ENCODE assay signal across 12 cellular contexts in the genomic region with DNA sequence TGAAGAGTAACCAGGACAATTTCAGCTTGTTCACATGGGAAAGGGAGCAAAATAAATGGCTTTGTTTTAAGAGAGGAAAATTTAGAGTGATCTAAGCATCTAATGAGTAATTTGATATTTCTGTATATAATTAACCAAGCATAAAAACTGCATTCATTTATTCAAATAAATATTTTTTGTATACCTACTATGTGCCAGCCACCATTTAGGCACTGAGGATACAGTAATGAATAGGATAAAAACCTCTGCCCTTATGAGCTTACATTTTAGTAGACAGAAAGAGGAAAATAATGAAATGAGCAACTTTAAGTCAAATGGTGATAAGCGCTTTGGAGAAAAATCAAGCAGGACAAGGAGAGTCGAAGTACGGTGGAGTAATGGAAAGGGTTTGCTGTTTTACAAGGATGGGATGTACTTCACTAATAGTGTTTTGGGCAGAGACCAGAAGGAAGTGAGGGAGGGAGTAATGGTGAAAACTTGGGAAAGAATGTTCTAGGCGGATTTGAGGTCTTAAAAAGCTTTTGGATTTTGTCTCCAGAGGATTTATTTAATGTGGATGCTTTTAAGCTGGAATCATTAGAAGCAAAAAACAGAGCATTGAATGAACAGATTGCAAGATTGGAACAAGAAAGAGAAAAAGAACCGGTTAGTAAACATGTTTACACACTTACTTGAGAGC. TPM values are rescaled to one million over a fixed set of nuclear protein-coding genes. Genes with fewer than 3 reads are reported as not detected.
A peak's percentile ranks its signal among the peaks of the same experiment; 100 is the strongest.
DNase-seq lines count a peak whose midpoint lies in the region; ATAC-seq, FAIRE-seq and TF ChIP-seq lines count a peak whose summit lies in the region.
"Had no signal": no experiment of that assay in that cellular context is flagged by ENCODE, and none has a peak within 500 bp of the region (broad histone marks: within the 10 kb centered on the region; RNA-seq: fewer than 3 reads in every experiment).

No MANE protein-coding gene starts in this region.

- no peak for TF ChIP-seq CTCF in SK-N-SH (IDR thresholded peaks at IDR 0.05)
- TF ChIP-seq CTCF in K562 (IDR thresholded peaks at IDR 0.05 in 2 of 3, conservative IDR thresholded peaks at IDR 0.05 in 1 of 3; ENCODE audit: insufficient read depth in 2 of 3, low read depth in 1 of 3, low read length in 3 of 3) = no peak
- TF ChIP-seq CTCF in progenitor cell of endocrine pancreas (IDR thresholded peaks at IDR 0.05; ENCODE audit: unreplicated experiment) = no peak
- no peak for TF ChIP-seq CTCF in transverse colon (IDR thresholded peaks at IDR 0.05)
- TF ChIP-seq CTCF in CD14-positive monocyte (IDR thresholded peaks at IDR 0.05) = no peak

- H3K9me3 ChIP-seq in SK-N-SH (no peaks in the 10 kb centered on the region), KOPT-K1 (ENCODE audit: insufficient read depth, low read length, poor library complexity, severe bottlenecking) (no peaks in the 10 kb centered on the region), K562 (replicated peaks; ENCODE audit: control insufficient read depth, insufficient read depth, low read depth, low read length) (no peaks in the 10 kb centered on the region), transverse colon (no peaks in the 10 kb centered on the region)

- no peaks in the 10 kb centered on the region for H3K79me2 ChIP-seq in SK-N-SH (ENCODE audit: insufficient read depth)
- H3K79me2 ChIP-seq in K562 (ENCODE audit: control insufficient read depth, insufficient read depth, low read length) = no peaks in the 10 kb centered on the region

- FAIRE-seq in K562 (lab: Jason Lieb, UNC) = no peak

- intact Hi-C loops in K562 (cut with micrococcal nuclease) = no loop called here
- intact Hi-C loops in transverse colon (cut with DNase I; ENCODE audit: low total_unique reads) = no loop called here
- intact Hi-C loops in CD14-positive monocyte (cut with micrococcal nuclease) = no loop called here

- peaks cover 9% of the 10 kb centered on the region for H3F3A ChIP-seq in SK-N-SH (replicated peaks; ENCODE audit: insufficient read depth)

- H3K4me3 Mint-ChIP-seq in progenitor cell of endocrine pancreas (ENCODE audit: low read depth) (no peak overlapping the region), CD14-positive monocyte (no peak overlapping the region)

- H3K27ac ChIP-seq in SK-N-SH (ENCODE audit: low read depth in 2 of 2, low read length in 1 of 2) (no peak overlapping the region), KOPT-K1 (ENCODE audit: low read depth, low read length, poor library complexity, severe bottlenecking) (peak overlapping the region; percentile 73), K562 (ENCODE audit: extremely low read depth, low read depth, low read length) (no peak overlapping the region), transverse colon (peak overlapping the region in 1 of 4 donors; percentile 8)
- H3K27ac ChIP-seq: KMS-11 had no signal

- peak overlapping the region; percentile 29; the same call in 1 of the 2 replicates for H2AFZ ChIP-seq in SK-N-SH (ENCODE audit: low read depth)
- no peak overlapping the region for H2AFZ ChIP-seq in K562 (ENCODE audit: low read depth, low read length)

- H4K20me1 ChIP-seq in SK-N-SH (ENCODE audit: insufficient read depth) = no peaks in the 10 kb centered on the region
- H4K20me1 ChIP-seq in K562 (replicated peaks; ENCODE audit: control insufficient read depth, insufficient read depth, low read length) = no peaks in the 10 kb centered on the region

- ATAC-seq in SK-N-SH treated with all-trans-retinoic acid at 6 μM for 48 hours (no peak), K562 (no peak), HG03432 (IDR thresholded peaks at IDR 0.05; ENCODE audit: unreplicated experiment) (no peak)

- H3K4me2 ChIP-seq in SK-N-SH = no peak overlapping the region
- no peak overlapping the region for H3K4me2 ChIP-seq in K562 (ENCODE audit: insufficient read depth, low read length)
- H3K4me2 ChIP-seq: KMS-11 had no signal

- H3K27ac Mint-ChIP-seq in progenitor cell of endocrine pancreas (peak overlapping the region; percentile 38), CD14-positive monocyte (peak overlapping the region in 2 of 7 donors; percentile 0 to 61)

- BruUV-seq in K562 (replicated peaks; lab: Mats Ljungman, UMichigan) = no TSS peak

- H3K4me3 ChIP-seq in SK-N-SH (ENCODE audit: low read depth in 2 of 2, low read length in 1 of 2) (no peak overlapping the region), K562 (no peak overlapping the region), transverse colon (no peak overlapping the region)
- H3K4me3 ChIP-seq: lung had no signal

- no peaks in the 10 kb centered on the region for H3K9me2 ChIP-seq in SK-N-SH

- WGBS in SK-N-SH (ENCODE audit: low lambda C conversion rate) = 95% methylated on average over 5 of the region's 5 CpGs
- 84% methylated on average over 5 of the region's 5 CpGs for WGBS in K562 (ENCODE audit: insufficient coverage, low coverage, missing lambda C conversion rate)
- 77 to 81% methylated on average over 5 of the region's 5 CpGs for WGBS in transverse colon (ENCODE audit: low coverage in 1 of 2), 2 donors

- TF ChIP-seq RAD21 in SK-N-SH (IDR thresholded peaks at IDR 0.05; ENCODE audit: low read length) (no peak), K562 (CRISPR knock-in tag; conservative IDR thresholded peaks at IDR 0.05 in 1 of 2, IDR thresholded peaks at IDR 0.05 in 1 of 2) (no peak)

- TF ChIP-seq EP300 in SK-N-SH (IDR thresholded peaks at IDR 0.05; ENCODE audit: borderline replicate concordance in 1 of 2, low read depth in 1 of 2, low read length in 1 of 2) (no peak), K562 (IDR thresholded peaks at IDR 0.05; ENCODE audit: low read length) (no peak), transverse colon (IDR thresholded peaks at IDR 0.05; ENCODE audit: low read depth) (no peak)

- H3K36me3 ChIP-seq in SK-N-SH (replicated peaks in 1 of 2; ENCODE audit: control insufficient read depth in 1 of 2, insufficient read depth in 2 of 2, low read length in 1 of 2) (peaks cover 33 to 52% of the 10 kb centered on the region in 2 experiments), KOPT-K1 (ENCODE audit: insufficient read depth, low read length) (peaks cover 96% of the 10 kb centered on the region), K562 (ENCODE audit: control insufficient read depth, insufficient read depth, low read length) (peaks cover 89% of the 10 kb centered on the region), transverse colon (no peaks in the 10 kb centered on the region)

- POLR2A ChIA-PET in SK-N-SH (lab: Yijun Ruan, JAX) = no interaction called here
- POLR2A ChIA-PET in K562 (lab: Yijun Ruan, JAX) = interaction anchor here (0.6 to 3.5 kb wide), 7 partner anchors 10 to 166 kb away, joined by 3 to 19 read pairs (median 4); partner anchors contain the start of genes METTL4 and NDC80

- CTCF ChIA-PET in SK-N-SH (lab: Yijun Ruan, JAX) = interaction anchor here (0.9 to 1.0 kb wide), 2 partner anchors 41 to 127 kb away, joined by 3 to 5 read pairs; no protein-coding TSS in a partner anchor
- CTCF ChIA-PET in K562 (lab: Yijun Ruan, JAX; ENCODE audit: low intra/inter-chr PET ratio) = no interaction called here

- H3K9ac ChIP-seq in SK-N-SH = no peak overlapping the region
- H3K9ac ChIP-seq in K562 (ENCODE audit: insufficient read depth in 1 of 2, low read depth in 2 of 2, low read length in 2 of 2) = no peak overlapping the region
- H3K9ac ChIP-seq: KMS-11 had no signal

- DNase-seq in SK-N-SH = no peak
- DNase-seq in K562 (ENCODE audit: extremely low read depth in 1 of 4, low spot score in 3 of 4) = no peak
- DNase-seq in progenitor cell of endocrine pancreas (ENCODE audit: low spot score, unreplicated experiment) = no peak
- DNase-seq in transverse colon = no peak
- no peak for DNase-seq in CD14-positive monocyte (ENCODE audit: low spot score)
- DNase-seq: 8988T, T1000 had no signal

- H3K4me1 Mint-ChIP-seq in progenitor cell of endocrine pancreas (ENCODE audit: low read depth) = peaks cover 4% of the 10 kb centered on the region
- no peaks in the 10 kb centered on the region for H3K4me1 Mint-ChIP-seq in CD14-positive monocyte

- no peaks in the 10 kb centered on the region for H3K27me3 ChIP-seq in SK-N-SH (ENCODE audit: insufficient read depth)
- H3K27me3 ChIP-seq in K562 (ENCODE audit: control insufficient read depth in 2 of 2, insufficient read depth in 2 of 2, low read length in 2 of 2) = no peaks in the 10 kb centered on the region
- H3K27me3 ChIP-seq in transverse colon = no peaks in the 10 kb centered on the region

- H3K27me3 Mint-ChIP-seq in progenitor cell of endocrine pancreas (no peaks in the 10 kb centered on the region), CD14-positive monocyte (ENCODE audit: low read depth in 3 of 3) (no peaks in the 10 kb centered on the region)

- H3K9me3 Mint-ChIP-seq in progenitor cell of endocrine pancreas (ENCODE audit: low read depth) = no peaks in the 10 kb centered on the region
- H3K9me3 Mint-ChIP-seq in CD14-positive monocyte = no peaks in the 10 kb centered on the region

- no peak for TF ChIP-seq POLR2A in K562 (conservative IDR thresholded peaks at IDR 0.05)
- no peak for TF ChIP-seq POLR2A in transverse colon (IDR thresholded peaks at IDR 0.05)

- H3K9me1 ChIP-seq in K562 (ENCODE audit: control insufficient read depth, insufficient read depth, low read length) = no peaks in the 10 kb centered on the region

- H3K36me3 Mint-ChIP-seq in progenitor cell of endocrine pancreas (ENCODE audit: insufficient read depth) (peaks cover 7% of the 10 kb centered on the region), CD14-positive monocyte (peaks cover 34 to 64% of the 10 kb centered on the region in 2 donors)

- in situ Hi-C loops in K562 (cut with MboI) (no loop called here), transverse colon (cut with MboI; ENCODE audit: low pct_ligation_motif_present in 1 of 4, low pct_unique_long_range_greater_than_20kb in 1 of 4, low sequenced_read_pairs in 3 of 4) (no loop called here)

- H3K4me1 ChIP-seq in SK-N-SH (ENCODE audit: control insufficient read depth in 1 of 2, insufficient read depth in 2 of 2, low read depth in 1 of 2, low read length in 1 of 2) (peaks cover 0 to 5% of the 10 kb centered on the region in 2 experiments; a peak in 1 of 4 replicates), K562 (replicated peaks in 1 of 2; ENCODE audit: control insufficient read depth in 2 of 2, insufficient read depth in 2 of 2, low read length in 2 of 2) (no peaks in the 10 kb centered on the region), transverse colon (peaks cover 0 to 9% (median 2%) of the 10 kb centered on the region in 4 donors)

RNA-seq across cellular contexts. Expression of gene NDC80, which starts 17.4 kb away (rescaled TPM):
- polyA plus RNA-seq in SK-N-SH (2012; rRNA removed) (7.9 and 11.3 TPM in 2 replicates), K562 (2011; rRNA removed) (74.9 and 85.7 TPM in 2 replicates), K562 (2014; fragmentation: Illumina TruSeq; extraction: Trizol) (79.2 and 83.3 TPM in 2 replicates), K562 (2014; fragmentation: Nextera tagmentation; extraction: Ambion mirVana) (10 to 100 TPM; 89.3 to 97.9 TPM), K562 (2014; rRNA removed) (72.0 and 82.2 TPM in 2 replicates), CD14-positive monocyte (not detected)
- 10.1 and 11.6 TPM in 2 replicates for polyA plus RNA-seq in SK-N-SH (2012; cell fraction: cytosol; rRNA removed)
- polyA plus RNA-seq in SK-N-SH (2012; cell fraction: nucleus; rRNA removed) = 9.7 and 11.0 TPM in 2 replicates
- total RNA-seq in K562 (2011; cell fraction: chromatin; rRNA removed; ENCODE audit: low replicate concordance) = 68.9 and 113 TPM in 2 replicates
- total RNA-seq in K562 (2011; cell fraction: nucleolus; rRNA removed) = 48.7 and 60.1 TPM in 2 replicates
- total RNA-seq in K562 (2011; cell fraction: nucleoplasm; rRNA removed) = 79.1 and 126 TPM in 2 replicates
- total RNA-seq in K562 (2014; rRNA removed) (68.1 and 71.1 TPM in 2 replicates), K562 (2014; rRNA removed; fragmentation: Illumina TruSeq; extraction: Trizol) (90.9 and 113 TPM in 2 replicates), K562 (2015; rRNA removed; fragmentation: Illumina TruSeq; extraction: Trizol) (66.7 and 70.4 TPM in 2 replicates), K562 (2021) (57.0 and 65.2 TPM in 2 replicates), progenitor cell of endocrine pancreas (15.0 and 17.4 TPM in 2 replicates), transverse colon (1 to 10 TPM in 2 of 4 donors, under 1 TPM in 1, not detected in 1; 0.96 to 1.9 (median 1.6) TPM)
- 15.8 and 23.4 TPM in 2 replicates for polyA plus RNA-seq in K562 (2011; cell fraction: cytosol; rRNA removed)
- polyA plus RNA-seq in K562 (2011; cell fraction: nucleus; rRNA removed) = 45.5 and 71.8 TPM in 2 replicates
- polyA plus RNA-seq in K562 (2012) = 57.1 and 60.2 TPM in 2 replicates
- polyA minus RNA-seq in K562 (2011; rRNA and poly(A)+ RNA removed) = 79.0 and 99.1 TPM in 2 replicates
- 29.9 and 36.9 TPM in 2 replicates for polyA minus RNA-seq in K562 (2011; cell fraction: cytosol; rRNA and poly(A)+ RNA removed)
- polyA minus RNA-seq in K562 (2011; cell fraction: nucleus; rRNA and poly(A)+ RNA removed) = 63.4 and 97.6 TPM in 2 replicates

RNA-seq across cellular contexts. Expression of gene METTL4, which starts 17.5 kb away (rescaled TPM):
- polyA plus RNA-seq in SK-N-SH (2012; rRNA removed) = 2.9 and 5.3 TPM in 2 replicates
- 5.4 TPM in 2 replicates for polyA plus RNA-seq in SK-N-SH (2012; cell fraction: cytosol; rRNA removed)
- 3.4 and 6.9 TPM in 2 replicates for polyA plus RNA-seq in SK-N-SH (2012; cell fraction: nucleus; rRNA removed)
- total RNA-seq in K562 (2011; cell fraction: chromatin; rRNA removed; ENCODE audit: low replicate concordance) = 33.8 and 79.6 TPM in 2 replicates
- total RNA-seq in K562 (2011; cell fraction: nucleolus; rRNA removed) = 12.7 and 20.7 TPM in 2 replicates
- total RNA-seq in K562 (2011; cell fraction: nucleoplasm; rRNA removed) = 26.4 and 52.7 TPM in 2 replicates
- 7.9 and 12.3 TPM in 2 replicates for total RNA-seq in K562 (2014; rRNA removed)
- 25.6 and 27.9 TPM in 2 replicates for total RNA-seq in K562 (2014; rRNA removed; fragmentation: Illumina TruSeq; extraction: Trizol)
- total RNA-seq in K562 (2015; rRNA removed; fragmentation: Illumina TruSeq; extraction: Trizol) = 17.2 and 19.8 TPM in 2 replicates
- 19.3 and 22.5 TPM in 2 replicates for total RNA-seq in K562 (2021)
- 26.6 and 28.2 TPM in 2 replicates for polyA plus RNA-seq in K562 (2011; rRNA removed)
- polyA plus RNA-seq in K562 (2011; cell fraction: cytosol; rRNA removed) = 5.1 and 17.4 TPM in 2 replicates
- polyA plus RNA-seq in K562 (2011; cell fraction: nucleus; rRNA removed) = 13.5 and 24.2 TPM in 2 replicates
- 16.2 and 17.7 TPM in 2 replicates for polyA plus RNA-seq in K562 (2012)
- polyA plus RNA-seq in K562 (2014; fragmentation: Illumina TruSeq; extraction: Trizol) = 19.8 and 22.1 TPM in 2 replicates
- 10 to 100 TPM; 27.1 to 32.8 TPM for polyA plus RNA-seq in K562 (2014; fragmentation: Nextera tagmentation; extraction: Ambion mirVana)
- 17.0 and 18.5 TPM in 2 replicates for polyA plus RNA-seq in K562 (2014; rRNA removed)
- polyA minus RNA-seq in K562 (2011; rRNA and poly(A)+ RNA removed) = 28.0 and 34.2 TPM in 2 replicates
- polyA minus RNA-seq in K562 (2011; cell fraction: cytosol; rRNA and poly(A)+ RNA removed) = 7.4 and 9.9 TPM in 2 replicates
- 10.9 and 27.9 TPM in 2 replicates for polyA minus RNA-seq in K562 (2011; cell fraction: nucleus; rRNA and poly(A)+ RNA removed)
- 11.2 and 11.3 TPM in 2 replicates for total RNA-seq in progenitor cell of endocrine pancreas
- total RNA-seq in transverse colon = 10 to 100 TPM in 1 of 4 donors, 1 to 10 TPM in 3; 2.2 to 14.0 (median 5.4) TPM
- polyA plus RNA-seq in CD14-positive monocyte = 1 to 10 TPM; 3.0 to 4.1 TPM
